In genomic region chr12:68387338-68387737, GRCh38 we compare ENCODE assay signal across 1 cellular context.
TF ChIP-seq lines count a peak whose summit lies in the region.

No MANE protein-coding gene starts in this region.

TF ChIP-seq in GM12878, 131 proteins besides CTCF, POLR2A, EP300 and RAD21:
- no peak for TF ChIP-seq ATF2 (IDR thresholded peaks at IDR 0.05; ENCODE audit: low read length)
- TF ChIP-seq SMAD5 (IDR thresholded peaks at IDR 0.05; ENCODE audit: low read depth) = no peak
